31 cellular contexts compared by ENCODE assay signal in genomic region chr4:7867191-7867590, GRCh38.
A peak's percentile ranks its signal among the peaks of the same experiment; 100 is the strongest.
DNase-seq lines count a peak whose midpoint lies in the region; ATAC-seq and TF ChIP-seq lines count a peak whose summit lies in the region.
"Had no signal": no experiment of that assay in that cellular context is flagged by ENCODE, and none has a peak within 500 bp of the region (broad histone marks: within the 10 kb centered on the region; RNA-seq: fewer than 3 reads in every experiment).

No MANE protein-coding gene starts in this region.

- no peaks in the 10 kb centered on the region for H3K27me3 ChIP-seq in endodermal cell (ENCODE audit: control insufficient read depth, insufficient read depth, low read length, poor library complexity, severe bottlenecking)
- H3K27me3 ChIP-seq: adrenal gland, BE2C, colonic mucosa, gastroesophageal sphincter, pancreas, right atrium auricular region, suprapubic skin had no signal

- 89 to 100% methylated on average over 1 to 7 of the region's 7 CpGs for WGBS in endodermal cell (ENCODE audit: insufficient coverage in 1 of 2, insufficient read length in 1 of 2), 2 experiments

- intact Hi-C loops in activated CD4-positive, alpha-beta T cell treated with anti-CD3 and anti-CD28 coated beads, Interleukin-2, amount 10 ng/mL, durations not matched to agents 24 days and 14 days (cut with micrococcal nuclease) = no loop called here
- intact Hi-C loops in activated CD8-positive, alpha-beta T cell treated with anti-CD3 and anti-CD28 coated beads for 36 hours (cut with micrococcal nuclease) = no loop called here

- peaks cover 27% of the 10 kb centered on the region for H3K4me1 Mint-ChIP-seq in activated CD4-positive, alpha-beta T cell treated with anti-CD3 and anti-CD28 coated beads, Interleukin-2, amount 10 ng/mL, durations not matched to agents 24 days and 14 days
- H3K4me1 Mint-ChIP-seq in activated CD4-positive, alpha-beta T cell treated with anti-CD3 and anti-CD28 coated beads, Interleukin-2, amount 10 ng/mL, durations not matched to agents 7 days and 5 days = peaks cover 28% of the 10 kb centered on the region
- peaks cover 7% of the 10 kb centered on the region for H3K4me1 Mint-ChIP-seq in endodermal cell
- H3K4me1 Mint-ChIP-seq in activated CD8-positive, alpha-beta T cell treated with anti-CD3 and anti-CD28 coated beads for 36 hours (ENCODE audit: low read depth) = peaks cover 25% of the 10 kb centered on the region

- DNase-seq in activated CD4-positive, alpha-beta T cell treated with anti-CD3 and anti-CD28 coated beads, Interleukin-2, amount 10 ng/mL, durations not matched to agents 24 days and 14 days = no peak
- no peak for DNase-seq in activated CD4-positive, alpha-beta T cell treated with anti-CD3 and anti-CD28 coated beads, Interleukin-2, amount 10 ng/mL, durations not matched to agents 7 days and 5 days
- DNase-seq in D341Med (ENCODE audit: low spot score) (peak; percentile 67), RWPE1 (ENCODE audit: low spot score) (no peak), endodermal cell (peak; percentile 16), DMS 273 (lab: John Stamatoyannopoulos, UW; ENCODE audit: unreplicated experiment) (no peak)
- DNase-seq in activated CD8-positive, alpha-beta T cell treated with anti-CD3 and anti-CD28 coated beads for 36 hours = no peak
- DNase-seq: activated gamma-delta T cell treated with Interleukin-2 at 50 U/mL for 16 hours; adrenal gland; BE2C; colonic mucosa; COR-L47; left ventricle myocardium superior; midbrain; naive thymus-derived CD8-positive, alpha-beta T cell; NCI-H1092 treated with DMSO at 0.1 percent for 48 hours; NCI-H2029 treated with DMSO at 0.1 percent for 48 hours; NCI-H2227 treated with DMSO at 0.1 percent for 48 hours; NCI-H748 treated with DMSO at 0.1 percent for 48 hours; pancreas; SHP77 treated with DMSO at 0.1 percent for 48 hours; stimulated activated CD4-positive, alpha-beta T cell treated with anti-CD3 and anti-CD28 coated beads, Interleukin-12 subunit alpha, Interleukin-12 subunit beta, amount 100 ng/mL, for 4 hours; stimulated activated CD4-positive, alpha-beta T cell treated with anti-CD3 and anti-CD28 coated beads, Interleukin-4, amount 100 ng/mL, for 24 hours; stimulated activated naive B cell treated with anti-CD40 and anti-IgM and Interleukin-4, amounts not matched to agents 10 μg/mL and 1 μg/mL and 100 μg/mL, for 72 hours had no signal

- CTCF ChIA-PET in activated CD4-positive, alpha-beta T cell treated with anti-CD3 and anti-CD28 coated beads, Interleukin-2, amount 10 ng/mL, durations not matched to agents 7 days and 5 days (lab: Charles Lee) = no interaction called here
- CTCF ChIA-PET in RWPE1 (lab: Yijun Ruan, JAX) = no interaction called here
- CTCF ChIA-PET in activated CD8-positive, alpha-beta T cell treated with anti-CD3 and anti-CD28 coated beads for 36 hours (lab: Charles Lee) = no interaction called here

- no peak overlapping the region for H3K9ac ChIP-seq in endodermal cell (ENCODE audit: extremely low read depth, low read length, poor library complexity, severe bottlenecking)

- H3K27ac Mint-ChIP-seq in activated CD4-positive, alpha-beta T cell treated with anti-CD3 and anti-CD28 coated beads, Interleukin-2, amount 10 ng/mL, durations not matched to agents 24 days and 14 days = peak overlapping the region; percentile 77
- H3K27ac Mint-ChIP-seq in activated CD4-positive, alpha-beta T cell treated with anti-CD3 and anti-CD28 coated beads, Interleukin-2, amount 10 ng/mL, durations not matched to agents 7 days and 5 days = no peak overlapping the region
- H3K27ac Mint-ChIP-seq in endodermal cell = no peak overlapping the region
- no peak overlapping the region for H3K27ac Mint-ChIP-seq in activated CD8-positive, alpha-beta T cell treated with anti-CD3 and anti-CD28 coated beads for 36 hours
- H3K27ac Mint-ChIP-seq: stimulated activated naive B cell treated with anti-CD40 and anti-IgM and Interleukin-4, amounts not matched to agents 10 μg/mL and 1 μg/mL and 100 μg/mL, for 72 hours had no signal

- H3K36me3 ChIP-seq in endodermal cell (ENCODE audit: control insufficient read depth, insufficient read depth, low read length) = peaks cover 55% of the 10 kb centered on the region
- H3K36me3 ChIP-seq: adrenal gland, colonic mucosa, pancreas had no signal

- H3K4me3 Mint-ChIP-seq in activated CD4-positive, alpha-beta T cell treated with anti-CD3 and anti-CD28 coated beads, Interleukin-2, amount 10 ng/mL, durations not matched to agents 24 days and 14 days = no peak overlapping the region
- H3K4me3 Mint-ChIP-seq in activated CD4-positive, alpha-beta T cell treated with anti-CD3 and anti-CD28 coated beads, Interleukin-2, amount 10 ng/mL, durations not matched to agents 7 days and 5 days = no peak overlapping the region
- no peak overlapping the region for H3K4me3 Mint-ChIP-seq in endodermal cell
- H3K4me3 Mint-ChIP-seq in activated CD8-positive, alpha-beta T cell treated with anti-CD3 and anti-CD28 coated beads for 36 hours = no peak overlapping the region
- H3K4me3 Mint-ChIP-seq: IgD-negative memory B cell; naive thymus-derived CD8-positive, alpha-beta T cell; stimulated activated naive B cell treated with anti-CD40 and anti-IgM and Interleukin-4, amounts not matched to agents 10 μg/mL and 1 μg/mL and 100 μg/mL, for 72 hours had no signal

- POLR2A ChIA-PET in activated CD4-positive, alpha-beta T cell treated with anti-CD3 and anti-CD28 coated beads, Interleukin-2, amount 10 ng/mL, durations not matched to agents 7 days and 5 days (lab: Charles Lee) = no interaction called here
- POLR2A ChIA-PET in RWPE1 (lab: Yijun Ruan, JAX; ENCODE audit: low non-redundant PET) = no interaction called here
- POLR2A ChIA-PET in activated CD8-positive, alpha-beta T cell treated with anti-CD3 and anti-CD28 coated beads for 36 hours (lab: Charles Lee) = interaction anchor here (0.9 kb wide), 1 partner anchor 29 kb away, joined by 3 read pairs; no protein-coding TSS in a partner anchor

- peaks cover 8% of the 10 kb centered on the region for H3K9me3 ChIP-seq in endodermal cell (ENCODE audit: control insufficient read depth, low read length)
- H3K9me3 ChIP-seq: adrenal gland, BE2C, colonic mucosa, gastroesophageal sphincter, pancreas, right atrium auricular region, suprapubic skin had no signal

- no peaks in the 10 kb centered on the region for H3K27me3 Mint-ChIP-seq in activated CD4-positive, alpha-beta T cell treated with anti-CD3 and anti-CD28 coated beads, Interleukin-2, amount 10 ng/mL, durations not matched to agents 24 days and 14 days
- H3K27me3 Mint-ChIP-seq in activated CD4-positive, alpha-beta T cell treated with anti-CD3 and anti-CD28 coated beads, Interleukin-2, amount 10 ng/mL, durations not matched to agents 7 days and 5 days = peaks cover 2% of the 10 kb centered on the region
- peaks cover 1% of the 10 kb centered on the region for H3K27me3 Mint-ChIP-seq in endodermal cell (ENCODE audit: insufficient read depth)
- H3K27me3 Mint-ChIP-seq in activated CD8-positive, alpha-beta T cell treated with anti-CD3 and anti-CD28 coated beads for 36 hours = no peaks in the 10 kb centered on the region
- H3K27me3 Mint-ChIP-seq: IgD-negative memory B cell; naive thymus-derived CD8-positive, alpha-beta T cell had no signal

- no peak for ATAC-seq in HG02623 (IDR thresholded peaks at IDR 0.05; ENCODE audit: unreplicated experiment)
- no peak for ATAC-seq in activated CD8-positive, alpha-beta T cell treated with anti-CD3 and anti-CD28 coated beads for 36 hours
- ATAC-seq: gastroesophageal sphincter; GM12878; HCT116; left ventricle myocardium superior; naive thymus-derived CD8-positive, alpha-beta T cell; pancreas; stimulated activated naive B cell treated with anti-CD40 and anti-IgM and Interleukin-4, amounts not matched to agents 10 μg/mL and 1 μg/mL and 100 μg/mL, for 72 hours had no signal

- H3K27ac ChIP-seq in RWPE1 = peak overlapping the region; percentile 75
- no peak overlapping the region for H3K27ac ChIP-seq in endodermal cell (ENCODE audit: low read depth, low read length)
- H3K27ac ChIP-seq: adrenal gland, colonic mucosa, pancreas, right atrium auricular region, suprapubic skin had no signal

- TF ChIP-seq CTCF in RWPE1 (conservative IDR thresholded peaks at IDR 0.05; ENCODE audit: low read depth) (no peak), endodermal cell (conservative IDR thresholded peaks at IDR 0.05) (no peak)
- TF ChIP-seq CTCF in activated CD8-positive, alpha-beta T cell treated with anti-CD3 and anti-CD28 coated beads for 36 hours (IDR thresholded peaks at IDR 0.05) = no peak

- H3K9me3 Mint-ChIP-seq in activated CD4-positive, alpha-beta T cell treated with anti-CD3 and anti-CD28 coated beads, Interleukin-2, amount 10 ng/mL, durations not matched to agents 24 days and 14 days = peaks cover 8% of the 10 kb centered on the region
- peaks cover 8% of the 10 kb centered on the region for H3K9me3 Mint-ChIP-seq in activated CD4-positive, alpha-beta T cell treated with anti-CD3 and anti-CD28 coated beads, Interleukin-2, amount 10 ng/mL, durations not matched to agents 7 days and 5 days
- H3K9me3 Mint-ChIP-seq in endodermal cell = peaks cover 13% of the 10 kb centered on the region
- H3K9me3 Mint-ChIP-seq in activated CD8-positive, alpha-beta T cell treated with anti-CD3 and anti-CD28 coated beads for 36 hours = peaks cover 4% of the 10 kb centered on the region

- H3K4me1 ChIP-seq in endodermal cell (ENCODE audit: control insufficient read depth, insufficient read depth, low read length) = no peaks in the 10 kb centered on the region
- H3K4me1 ChIP-seq: adrenal gland, BE2C, colonic mucosa had no signal

- peaks cover 22% of the 10 kb centered on the region for H3K36me3 Mint-ChIP-seq in activated CD4-positive, alpha-beta T cell treated with anti-CD3 and anti-CD28 coated beads, Interleukin-2, amount 10 ng/mL, durations not matched to agents 24 days and 14 days (ENCODE audit: low read depth)
- peaks cover 6% of the 10 kb centered on the region for H3K36me3 Mint-ChIP-seq in activated CD4-positive, alpha-beta T cell treated with anti-CD3 and anti-CD28 coated beads, Interleukin-2, amount 10 ng/mL, durations not matched to agents 7 days and 5 days (ENCODE audit: low read depth)
- peaks cover 62% of the 10 kb centered on the region for H3K36me3 Mint-ChIP-seq in endodermal cell (ENCODE audit: low read depth)
- H3K36me3 Mint-ChIP-seq in activated CD8-positive, alpha-beta T cell treated with anti-CD3 and anti-CD28 coated beads for 36 hours (ENCODE audit: low read depth) = peaks cover 24% of the 10 kb centered on the region
- H3K36me3 Mint-ChIP-seq: IgD-negative memory B cell had no signal

- no peak overlapping the region for H3K4me3 ChIP-seq in endodermal cell (ENCODE audit: low read length)
- H3K4me3 ChIP-seq: adrenal gland, colonic mucosa, gastroesophageal sphincter, GM12878, pancreas, right atrium auricular region, suprapubic skin had no signal

Comparison
In these comparisons a context has a peak if more than half of its experiments do, and no peak if none do; other contexts are left out.
1. DNase-seq: peak in D341Med (single experiment) and endodermal cell (single experiment); none in activated CD4-positive, alpha-beta T cell treated with anti-CD3 and anti-CD28 coated beads, Interleukin-2, amount 10 ng/mL, durations not matched to agents 24 days and 14 days (single experiment), activated CD4-positive, alpha-beta T cell treated with anti-CD3 and anti-CD28 coated beads, Interleukin-2, amount 10 ng/mL, durations not matched to agents 7 days and 5 days (single experiment), RWPE1 (single experiment), DMS 273 (single experiment) and activated CD8-positive, alpha-beta T cell treated with anti-CD3 and anti-CD28 coated beads for 36 hours (single experiment).